ENCODE assay signal across 1 cellular context in the genomic region with DNA sequence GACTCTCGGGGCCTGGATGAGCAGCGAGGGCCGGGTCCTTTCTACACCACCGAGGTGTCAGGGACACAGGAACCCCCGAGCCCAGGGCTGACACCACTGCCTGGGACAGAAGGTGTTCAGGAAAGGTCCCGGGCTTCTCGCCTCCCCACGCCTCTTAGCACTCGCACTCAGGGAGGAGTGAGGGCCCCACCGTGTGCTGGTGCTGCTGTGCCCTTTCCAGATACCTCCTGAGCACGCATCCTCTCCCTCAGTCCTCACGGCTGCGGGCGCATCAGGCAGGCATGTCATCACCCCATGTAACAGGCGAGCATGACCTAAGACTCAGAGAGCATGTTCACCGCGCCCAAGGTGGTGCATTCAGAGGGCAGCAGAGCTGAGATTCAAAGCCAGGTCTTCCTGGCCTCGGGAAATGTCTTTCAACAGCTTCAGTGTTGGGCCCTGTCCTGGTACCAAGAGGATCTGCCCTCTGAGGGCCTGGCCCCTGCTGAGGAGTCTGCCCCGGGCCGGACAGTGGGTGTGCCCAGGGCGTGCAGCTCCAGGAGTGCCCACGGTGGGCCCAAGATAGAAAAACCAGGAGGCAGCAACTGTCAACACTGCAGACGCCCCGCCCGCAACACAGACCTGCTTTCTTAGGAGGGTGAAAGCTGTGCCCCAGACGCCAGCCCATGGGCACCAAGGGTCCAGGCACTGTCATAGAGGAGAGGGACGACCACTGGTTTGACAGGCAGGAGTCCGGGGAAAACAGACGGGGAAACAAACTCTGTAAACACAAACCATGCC.
TF ChIP-seq lines count a peak whose summit lies in the region.

No MANE protein-coding gene starts in this region.

TF ChIP-seq in H1, 55 proteins besides CTCF, POLR2A, EP300 and RAD21:
- no peak for TF ChIP-seq RBBP5 (IDR thresholded peaks at IDR 0.05; ENCODE audit: borderline replicate concordance, low read depth, low read length)
- TF ChIP-seq EZH2 (IDR thresholded peaks at IDR 0.05; ENCODE audit: low read depth, low read length, severe bottlenecking) = no peak
- TF ChIP-seq TBP (IDR thresholded peaks at IDR 0.05; ENCODE audit: low read depth, low read length) = no peak
- no peak for TF ChIP-seq TCF12 (IDR thresholded peaks at IDR 0.05; ENCODE audit: low read depth, low read length)
- no peak for TF ChIP-seq BRCA1 (IDR thresholded peaks at IDR 0.05; ENCODE audit: low read depth, low read length)
- no peak for TF ChIP-seq PHF8 (conservative IDR thresholded peaks at IDR 0.05; ENCODE audit: low read depth, low read length)
- no peak for TF ChIP-seq KDM1A (IDR thresholded peaks at IDR 0.05; ENCODE audit: borderline replicate concordance, low read length)
- TF ChIP-seq CEBPB (IDR thresholded peaks at IDR 0.05; ENCODE audit: low read depth, low read length) = no peak
- TF ChIP-seq GABPA (IDR thresholded peaks at IDR 0.05; ENCODE audit: borderline replicate concordance, insufficient read depth, low read length) = no peak
- TF ChIP-seq KDM4A (IDR thresholded peaks at IDR 0.05; ENCODE audit: low read depth, low read length, severe bottlenecking) = no peak
- no peak for TF ChIP-seq BCL11A (IDR thresholded peaks at IDR 0.05; ENCODE audit: low read depth in 2 of 2, low read length in 2 of 2)
- no peak for TF ChIP-seq JUN (IDR thresholded peaks at IDR 0.05; ENCODE audit: low read depth, low read length)
- TF ChIP-seq, protein P1, sequence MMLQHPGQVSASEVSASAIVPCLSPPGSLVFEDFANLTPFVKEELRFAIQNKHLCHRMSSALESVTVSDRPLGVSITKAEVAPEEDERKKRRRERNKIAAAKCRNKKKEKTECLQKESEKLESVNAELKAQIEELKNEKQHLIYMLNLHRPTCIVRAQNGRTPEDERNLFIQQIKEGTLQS (IDR thresholded peaks at IDR 0.05; ENCODE audit: insufficient read depth, low read depth, low read length) = no peak
- no peak for TF ChIP-seq BACH1 (IDR thresholded peaks at IDR 0.05; ENCODE audit: low read length)
- TF ChIP-seq NANOG (IDR thresholded peaks at IDR 0.05; ENCODE audit: insufficient read depth, low read depth, low read length, poor library complexity, severe bottlenecking) = no peak
- no peak for TF ChIP-seq ASH2L (IDR thresholded peaks at IDR 0.05; ENCODE audit: low read length)
- TF ChIP-seq TAF1 (IDR thresholded peaks at IDR 0.05; ENCODE audit: low read depth, low read length) = no peak
- no peak for TF ChIP-seq NRF1 (IDR thresholded peaks at IDR 0.05; ENCODE audit: low read depth, low read length)
- TF ChIP-seq, protein P2, sequence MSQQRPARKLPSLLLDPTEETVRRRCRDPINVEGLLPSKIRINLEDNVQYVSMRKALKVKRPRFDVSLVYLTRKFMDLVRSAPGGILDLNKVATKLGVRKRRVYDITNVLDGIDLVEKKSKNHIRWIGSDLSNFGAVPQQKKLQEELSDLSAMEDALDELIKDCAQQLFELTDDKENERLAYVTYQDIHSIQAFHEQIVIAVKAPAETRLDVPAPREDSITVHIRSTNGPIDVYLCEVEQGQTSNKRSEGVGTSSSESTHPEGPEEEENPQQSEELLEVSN (IDR thresholded peaks at IDR 0.05) = no peak
